17 cellular contexts compared by ENCODE assay signal in the genomic region with DNA sequence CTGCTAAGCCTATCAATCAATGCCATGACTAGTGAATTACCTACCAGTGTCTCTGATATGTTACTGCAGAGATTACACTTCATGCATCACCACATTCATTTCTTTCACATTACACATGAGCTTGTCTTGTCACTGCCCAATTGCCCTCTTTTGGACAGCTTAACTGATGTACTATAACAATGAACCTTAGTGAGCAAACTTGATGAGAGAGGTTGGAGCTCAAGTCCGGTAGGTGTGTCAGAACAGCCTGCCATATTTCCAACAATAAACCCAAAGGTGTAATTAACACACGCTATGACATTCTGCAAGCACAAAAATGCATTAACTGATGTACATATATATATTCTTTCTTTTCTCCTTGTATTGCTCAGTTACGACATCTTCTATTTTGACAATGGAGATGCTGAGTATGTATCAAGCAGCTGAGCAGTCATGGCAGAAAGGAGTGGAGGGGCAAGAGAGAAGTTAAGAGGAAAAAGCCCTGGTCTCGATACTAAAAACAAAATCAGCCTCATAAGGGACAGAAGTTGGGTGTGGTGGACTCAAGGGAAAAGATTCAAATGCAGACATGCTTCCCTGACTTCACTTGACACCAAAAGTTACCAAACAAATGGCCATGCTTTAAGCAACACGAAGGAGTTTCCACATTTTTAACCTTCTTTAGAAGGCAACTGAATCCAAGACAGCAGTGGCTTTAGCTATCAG.
DNase-seq lines count a peak whose midpoint lies in the region; ATAC-seq and TF ChIP-seq lines count a peak whose summit lies in the region.
"Had no signal": no experiment of that assay in that cellular context is flagged by ENCODE, and none has a peak within 500 bp of the region (broad histone marks: within the 10 kb centered on the region; RNA-seq: fewer than 3 reads in every experiment).

No MANE protein-coding gene starts in this region.

- peaks cover 91% of the 10 kb centered on the region for H3K4me1 Mint-ChIP-seq in CD8-positive, alpha-beta T cell (ENCODE audit: low read depth)
- H3K4me1 Mint-ChIP-seq in activated naive CD8-positive, alpha-beta T cell treated with anti-CD3 and anti-CD28 coated beads, Interleukin-2, amount 10 ng/mL, durations not matched to agents 7 days and 5 days: peaks cover 63% of the 10 kb centered on the region
- peaks cover 33 to 93% (median 72%) of the 10 kb centered on the region in 4 donors for H3K4me1 Mint-ChIP-seq in naive thymus-derived CD8-positive, alpha-beta T cell

- no peaks in the 10 kb centered on the region for H3K9me3 Mint-ChIP-seq in CD8-positive, alpha-beta T cell
- H3K9me3 Mint-ChIP-seq in activated naive CD8-positive, alpha-beta T cell treated with anti-CD3 and anti-CD28 coated beads, Interleukin-2, amount 10 ng/mL, durations not matched to agents 7 days and 5 days: no peaks in the 10 kb centered on the region
- no peaks in the 10 kb centered on the region for H3K9me3 Mint-ChIP-seq in naive thymus-derived CD8-positive, alpha-beta T cell

- no peaks in the 10 kb centered on the region for H3K27me3 ChIP-seq in BLaER1 treated with 17β-estradiol and CSF1 and Interleukin-3, amounts not matched to agents 10 nM and 100 nM
- H3K27me3 ChIP-seq in CD8-positive, alpha-beta T cell (ENCODE audit: insufficient read depth, low read length): no peaks in the 10 kb centered on the region
- H3K27me3 ChIP-seq: cardiac muscle cell, left lung had no signal

- H3K4me2 ChIP-seq in BLaER1 treated with 17β-estradiol and CSF1 and Interleukin-3, amounts not matched to agents 10 nM and 100 nM: peak overlapping the region; percentile 14 to 68 (median 43); a peak in 20 of 22 replicates

- POLR2A ChIA-PET in CD8-positive, alpha-beta T cell (lab: Charles Lee): no interaction called here
- POLR2A ChIA-PET in activated naive CD8-positive, alpha-beta T cell treated with anti-CD3 and anti-CD28 coated beads, Interleukin-2, amount 10 ng/mL, durations not matched to agents 7 days and 5 days (lab: Charles Lee): no interaction called here
- POLR2A ChIA-PET in naive thymus-derived CD8-positive, alpha-beta T cell (lab: Charles Lee): no interaction called here

- H4K20me1 ChIP-seq in BLaER1 treated with 17β-estradiol and CSF1 and Interleukin-3, amounts not matched to agents 10 nM and 100 nM: peaks cover 0 to 27% (median 0%) of the 10 kb centered on the region in 11 experiments; a peak in 2 of 22 replicates

- no peak for DNase-seq in CD8-positive, alpha-beta T cell
- no peak for DNase-seq in activated naive CD8-positive, alpha-beta T cell treated with anti-CD3 and anti-CD28 coated beads, Interleukin-2, amount 10 ng/mL, durations not matched to agents 7 days and 5 days
- no peak for DNase-seq in naive thymus-derived CD8-positive, alpha-beta T cell
- no peak for DNase-seq in NCI-H2107 (lab: John Stamatoyannopoulos, UW)
- no peak for DNase-seq in HCEC 1CT
- DNase-seq: activated gamma-delta T cell, C1 segment of cervical spinal cord, Kasumi-1, left lung, NCI-H1105 treated with DMSO at 0.1 percent for 48 hours, NCI-H446 treated with DMSO at 0.1 percent for 48 hours, SHP77 had no signal

- peaks cover 27 to 31% (median 30%) of the 10 kb centered on the region in 10 experiments for H3K4me1 ChIP-seq in BLaER1 treated with 17β-estradiol and CSF1 and Interleukin-3, amounts not matched to agents 10 nM and 100 nM
- H3K4me1 ChIP-seq in CD8-positive, alpha-beta T cell (ENCODE audit: insufficient read depth, low read length): peaks cover 84% of the 10 kb centered on the region

- no peak overlapping the region for H3K9ac ChIP-seq in BLaER1 treated with 17β-estradiol and CSF1 and Interleukin-3, amounts not matched to agents 10 nM and 100 nM

- H3K4me3 Mint-ChIP-seq in CD8-positive, alpha-beta T cell: no peak overlapping the region
- H3K4me3 Mint-ChIP-seq in activated naive CD8-positive, alpha-beta T cell treated with anti-CD3 and anti-CD28 coated beads, Interleukin-2, amount 10 ng/mL, durations not matched to agents 7 days and 5 days: peak overlapping the region; percentile 43
- peak overlapping the region in 8 of 10 donors; percentile 20 to 53 (median 40) for H3K4me3 Mint-ChIP-seq in naive thymus-derived CD8-positive, alpha-beta T cell

- H3K27ac Mint-ChIP-seq in CD8-positive, alpha-beta T cell: peak overlapping the region; percentile 12
- peak overlapping the region; percentile 86 for H3K27ac Mint-ChIP-seq in activated naive CD8-positive, alpha-beta T cell treated with anti-CD3 and anti-CD28 coated beads, Interleukin-2, amount 10 ng/mL, durations not matched to agents 7 days and 5 days
- H3K27ac Mint-ChIP-seq in naive thymus-derived CD8-positive, alpha-beta T cell: peak overlapping the region in 8 of 10 donors; percentile 48 to 89 (median 74)

- TF ChIP-seq CTCF in CD8-positive, alpha-beta T cell (IDR thresholded peaks at IDR 0.05): no peak

- H3K36me3 ChIP-seq in BLaER1 treated with 17β-estradiol and CSF1 and Interleukin-3, amounts not matched to agents 10 nM and 100 nM: peaks cover 34 to 71% (median 52%) of the 10 kb centered on the region in 11 experiments
- peaks cover 50% of the 10 kb centered on the region for H3K36me3 ChIP-seq in CD8-positive, alpha-beta T cell (ENCODE audit: insufficient read depth, low read length)

- H3K27ac ChIP-seq in BLaER1 treated with 17β-estradiol and CSF1 and Interleukin-3, amounts not matched to agents 10 nM and 100 nM: no peak overlapping the region
- no peak overlapping the region for H3K27ac ChIP-seq in CD8-positive, alpha-beta T cell (ENCODE audit: low read depth, low read length)
- H3K27ac ChIP-seq: HL-60, thoracic aorta had no signal

- CTCF ChIA-PET in CD8-positive, alpha-beta T cell (lab: Charles Lee): interaction anchor here (1.1 kb wide), 1 partner anchor 16 kb away, joined by 4 read pairs; no protein-coding TSS in a partner anchor

- ATAC-seq in CD8-positive, alpha-beta T cell: no peak
- no peak for ATAC-seq in activated naive CD8-positive, alpha-beta T cell treated with anti-CD3 and anti-CD28 coated beads, Interleukin-2, amount 10 ng/mL, durations not matched to agents 7 days and 5 days (ENCODE audit: low read depth)
- ATAC-seq in naive thymus-derived CD8-positive, alpha-beta T cell: no peak
- ATAC-seq in HG03175 (IDR thresholded peaks at IDR 0.05; ENCODE audit: unreplicated experiment): no peak
- ATAC-seq: left lung had no signal

- no peaks in the 10 kb centered on the region for H3K9me3 ChIP-seq in BLaER1 treated with 17β-estradiol and CSF1 and Interleukin-3, amounts not matched to agents 10 nM and 100 nM (replicated peaks in 1 of 11)
- H3K9me3 ChIP-seq in CD8-positive, alpha-beta T cell (ENCODE audit: low read length): no peaks in the 10 kb centered on the region
- H3K9me3 ChIP-seq: left lung, thoracic aorta had no signal

- no peak overlapping the region for H3K4me3 ChIP-seq in BLaER1 treated with 17β-estradiol and CSF1 and Interleukin-3, amounts not matched to agents 10 nM and 100 nM
- no peak overlapping the region for H3K4me3 ChIP-seq in CD8-positive, alpha-beta T cell (ENCODE audit: low read depth, low read length)
- H3K4me3 ChIP-seq: cardiac muscle cell, left lung, thoracic aorta had no signal

- peaks cover 98% of the 10 kb centered on the region for H3K36me3 Mint-ChIP-seq in CD8-positive, alpha-beta T cell
- H3K36me3 Mint-ChIP-seq in activated naive CD8-positive, alpha-beta T cell treated with anti-CD3 and anti-CD28 coated beads, Interleukin-2, amount 10 ng/mL, durations not matched to agents 7 days and 5 days: peaks cover 50% of the 10 kb centered on the region
- H3K36me3 Mint-ChIP-seq in naive thymus-derived CD8-positive, alpha-beta T cell: peaks cover 3 to 97% (median 39%) of the 10 kb centered on the region in 3 donors

- intact Hi-C loops in CD8-positive, alpha-beta T cell (cut with DNase I, micrococcal nuclease): no loop called here

- H3K27me3 Mint-ChIP-seq in CD8-positive, alpha-beta T cell (ENCODE audit: low read depth): no peaks in the 10 kb centered on the region
- no peaks in the 10 kb centered on the region for H3K27me3 Mint-ChIP-seq in activated naive CD8-positive, alpha-beta T cell treated with anti-CD3 and anti-CD28 coated beads, Interleukin-2, amount 10 ng/mL, durations not matched to agents 7 days and 5 days
- no peaks in the 10 kb centered on the region for H3K27me3 Mint-ChIP-seq in naive thymus-derived CD8-positive, alpha-beta T cell

Comparison
In these comparisons a context has a peak if more than half of its experiments do, and no peak if none do; other contexts are left out.
1. H3K27ac Mint-ChIP-seq: peak in every context shown above with its lines; median percentile 86 in activated naive CD8-positive, alpha-beta T cell treated with anti-CD3 and anti-CD28 coated beads, Interleukin-2, amount 10 ng/mL, durations not matched to agents 7 days and 5 days; 74 in naive thymus-derived CD8-positive, alpha-beta T cell; 12 in CD8-positive, alpha-beta T cell.